ENCODE assay signal across 1 cellular context in the genomic region with DNA sequence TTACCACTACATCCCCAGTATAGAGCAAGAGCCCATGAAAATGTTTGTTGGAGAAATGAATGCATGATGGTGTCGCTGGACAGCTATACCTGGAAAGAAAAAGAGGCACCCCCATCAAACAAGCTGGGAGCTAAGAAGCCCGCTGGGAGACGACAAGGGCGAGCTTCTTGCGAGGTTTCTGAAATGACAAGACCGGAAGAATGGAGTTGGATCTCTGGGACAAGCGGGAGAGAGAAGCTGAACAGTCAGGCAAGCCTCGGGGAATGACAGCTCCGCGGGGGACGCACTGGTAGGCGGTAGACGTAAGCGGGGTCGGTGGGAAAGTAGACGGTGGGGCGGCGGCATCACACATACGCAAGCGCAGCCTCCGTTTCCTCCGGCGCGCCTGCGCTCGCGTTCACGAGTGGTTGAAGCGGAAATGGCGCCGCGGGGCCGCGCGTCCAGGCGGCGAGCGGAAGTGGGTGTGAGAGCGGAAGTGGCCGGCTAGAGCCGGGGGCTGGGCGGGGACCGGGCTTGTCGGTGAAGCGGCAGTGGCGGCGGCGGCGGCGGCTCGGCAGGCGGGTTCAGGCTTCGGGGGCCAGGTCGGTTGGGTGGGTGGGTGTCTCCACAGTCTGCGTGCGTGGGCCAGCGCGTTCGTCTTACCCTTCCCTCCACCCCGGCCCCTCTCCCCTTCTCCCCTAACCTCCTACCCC.
TF ChIP-seq lines count a peak whose summit lies in the region.

Gene ARPC2 (plus strand): TSS at position 516 of the 692 bp plus-strand sequence. CDS start 282 bp downstream, outside the sequence.

TF ChIP-seq in K562, 482 proteins besides CTCF, POLR2A, EP300 and RAD21 (continued from another document and continues in another):
- TF ChIP-seq, protein P1, sequence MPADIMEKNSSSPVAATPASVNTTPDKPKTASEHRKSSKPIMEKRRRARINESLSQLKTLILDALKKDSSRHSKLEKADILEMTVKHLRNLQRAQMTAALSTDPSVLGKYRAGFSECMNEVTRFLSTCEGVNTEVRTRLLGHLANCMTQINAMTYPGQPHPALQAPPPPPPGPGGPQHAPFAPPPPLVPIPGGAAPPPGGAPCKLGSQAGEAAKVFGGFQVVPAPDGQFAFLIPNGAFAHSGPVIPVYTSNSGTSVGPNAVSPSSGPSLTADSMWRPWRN (IDR thresholded peaks at IDR 0.05; ENCODE audit: low read depth) = no peak
- TF ChIP-seq EHMT2 (IDR thresholded peaks at IDR 0.05) = 0 out of 2 replicates have a peak, but pooled peaks have one; percentile 10
- TF ChIP-seq CUX1 (CRISPR knock-in tag; IDR thresholded peaks at IDR 0.05) = no peak
- TF ChIP-seq, protein P2, sequence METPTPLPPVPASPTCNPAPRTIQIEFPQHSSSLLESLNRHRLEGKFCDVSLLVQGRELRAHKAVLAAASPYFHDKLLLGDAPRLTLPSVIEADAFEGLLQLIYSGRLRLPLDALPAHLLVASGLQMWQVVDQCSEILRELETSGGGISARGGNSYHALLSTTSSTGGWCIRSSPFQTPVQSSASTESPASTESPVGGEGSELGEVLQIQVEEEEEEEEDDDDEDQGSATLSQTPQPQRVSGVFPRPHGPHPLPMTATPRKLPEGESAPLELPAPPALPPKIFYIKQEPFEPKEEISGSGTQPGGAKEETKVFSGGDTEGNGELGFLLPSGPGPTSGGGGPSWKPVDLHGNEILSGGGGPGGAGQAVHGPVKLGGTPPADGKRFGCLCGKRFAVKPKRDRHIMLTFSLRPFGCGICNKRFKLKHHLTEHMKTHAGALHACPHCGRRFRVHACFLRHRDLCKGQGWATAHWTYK (CRISPR knock-in tag; IDR thresholded peaks at IDR 0.05) = 0 out of 2 replicates have a peak, but pooled peaks have one; percentile 25
- peak; percentile 54 for TF ChIP-seq RBBP5 (IDR thresholded peaks at IDR 0.05; ENCODE audit: borderline replicate concordance, insufficient read depth, low read length, poor library complexity, severe bottlenecking)
- TF ChIP-seq CREB1 (IDR thresholded peaks at IDR 0.05) = peak; percentile 63; the same call in 1 of the 2 replicates
- no peak for TF ChIP-seq CREB1 (CRISPR knock-in tag; IDR thresholded peaks at IDR 0.05)
- TF ChIP-seq HDAC2 (IDR thresholded peaks at IDR 0.05) = peak; percentile 21; the same call in 1 of the 2 replicates
- TF ChIP-seq, protein P3, sequence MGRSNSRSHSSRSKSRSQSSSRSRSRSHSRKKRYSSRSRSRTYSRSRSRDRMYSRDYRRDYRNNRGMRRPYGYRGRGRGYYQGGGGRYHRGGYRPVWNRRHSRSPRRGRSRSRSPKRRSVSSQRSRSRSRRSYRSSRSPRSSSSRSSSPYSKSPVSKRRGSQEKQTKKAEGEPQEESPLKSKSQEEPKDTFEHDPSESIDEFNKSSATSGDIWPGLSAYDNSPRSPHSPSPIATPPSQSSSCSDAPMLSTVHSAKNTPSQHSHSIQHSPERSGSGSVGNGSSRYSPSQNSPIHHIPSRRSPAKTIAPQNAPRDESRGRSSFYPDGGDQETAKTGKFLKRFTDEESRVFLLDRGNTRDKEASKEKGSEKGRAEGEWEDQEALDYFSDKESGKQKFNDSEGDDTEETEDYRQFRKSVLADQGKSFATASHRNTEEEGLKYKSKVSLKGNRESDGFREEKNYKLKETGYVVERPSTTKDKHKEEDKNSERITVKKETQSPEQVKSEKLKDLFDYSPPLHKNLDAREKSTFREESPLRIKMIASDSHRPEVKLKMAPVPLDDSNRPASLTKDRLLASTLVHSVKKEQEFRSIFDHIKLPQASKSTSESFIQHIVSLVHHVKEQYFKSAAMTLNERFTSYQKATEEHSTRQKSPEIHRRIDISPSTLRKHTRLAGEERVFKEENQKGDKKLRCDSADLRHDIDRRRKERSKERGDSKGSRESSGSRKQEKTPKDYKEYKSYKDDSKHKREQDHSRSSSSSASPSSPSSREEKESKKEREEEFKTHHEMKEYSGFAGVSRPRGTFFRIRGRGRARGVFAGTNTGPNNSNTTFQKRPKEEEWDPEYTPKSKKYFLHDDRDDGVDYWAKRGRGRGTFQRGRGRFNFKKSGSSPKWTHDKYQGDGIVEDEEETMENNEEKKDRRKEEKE (IDR thresholded peaks at IDR 0.05; ENCODE audit: borderline replicate concordance in 1 of 2, control insufficient read depth in 1 of 2, low read depth in 2 of 2, low read length in 1 of 2) = no peak
- no peak for TF ChIP-seq HNRNPUL1 (IDR thresholded peaks at IDR 0.05; ENCODE audit: low read length)
- TF ChIP-seq, protein P4, sequence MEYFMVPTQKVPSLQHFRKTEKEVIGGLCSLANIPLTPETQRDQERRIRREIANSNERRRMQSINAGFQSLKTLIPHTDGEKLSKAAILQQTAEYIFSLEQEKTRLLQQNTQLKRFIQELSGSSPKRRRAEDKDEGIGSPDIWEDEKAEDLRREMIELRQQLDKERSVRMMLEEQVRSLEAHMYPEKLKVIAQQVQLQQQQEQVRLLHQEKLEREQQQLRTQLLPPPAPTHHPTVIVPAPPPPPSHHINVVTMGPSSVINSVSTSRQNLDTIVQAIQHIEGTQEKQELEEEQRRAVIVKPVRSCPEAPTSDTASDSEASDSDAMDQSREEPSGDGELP (CRISPR knock-in tag; IDR thresholded peaks at IDR 0.05; ENCODE audit: borderline replicate concordance) = peak; percentile 48; the same call in 1 of the 2 replicates
- TF ChIP-seq TAF1 (IDR thresholded peaks at IDR 0.05; ENCODE audit: control insufficient read depth, extremely low read depth, insufficient read depth, low read length, severe bottlenecking) = peak; percentile 81
- TF ChIP-seq PCBP1 (IDR thresholded peaks at IDR 0.05; ENCODE audit: low read depth, low read length, poor library complexity, severe bottlenecking) = peak; percentile 69
- TF ChIP-seq ETV1 (tag; conservative IDR thresholded peaks at IDR 0.05; ENCODE audit: low read depth) = peak; percentile 76
- peak in 1 of 2 experiments; percentile 56; a peak in 1 of 4 replicates for TF ChIP-seq SIN3A (IDR thresholded peaks at IDR 0.05; ENCODE audit: borderline replicate concordance in 2 of 2, control insufficient read depth in 1 of 2, low read depth in 2 of 2, low read length in 2 of 2)
- TF ChIP-seq, protein P5, sequence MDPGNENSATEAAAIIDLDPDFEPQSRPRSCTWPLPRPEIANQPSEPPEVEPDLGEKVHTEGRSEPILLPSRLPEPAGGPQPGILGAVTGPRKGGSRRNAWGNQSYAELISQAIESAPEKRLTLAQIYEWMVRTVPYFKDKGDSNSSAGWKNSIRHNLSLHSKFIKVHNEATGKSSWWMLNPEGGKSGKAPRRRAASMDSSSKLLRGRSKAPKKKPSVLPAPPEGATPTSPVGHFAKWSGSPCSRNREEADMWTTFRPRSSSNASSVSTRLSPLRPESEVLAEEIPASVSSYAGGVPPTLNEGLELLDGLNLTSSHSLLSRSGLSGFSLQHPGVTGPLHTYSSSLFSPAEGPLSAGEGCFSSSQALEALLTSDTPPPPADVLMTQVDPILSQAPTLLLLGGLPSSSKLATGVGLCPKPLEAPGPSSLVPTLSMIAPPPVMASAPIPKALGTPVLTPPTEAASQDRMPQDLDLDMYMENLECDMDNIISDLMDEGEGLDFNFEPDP (CRISPR knock-in tag; IDR thresholded peaks at IDR 0.05) = no peak
- TF ChIP-seq TAL1 (IDR thresholded peaks at IDR 0.05) = no peak
- TF ChIP-seq, protein P6, sequence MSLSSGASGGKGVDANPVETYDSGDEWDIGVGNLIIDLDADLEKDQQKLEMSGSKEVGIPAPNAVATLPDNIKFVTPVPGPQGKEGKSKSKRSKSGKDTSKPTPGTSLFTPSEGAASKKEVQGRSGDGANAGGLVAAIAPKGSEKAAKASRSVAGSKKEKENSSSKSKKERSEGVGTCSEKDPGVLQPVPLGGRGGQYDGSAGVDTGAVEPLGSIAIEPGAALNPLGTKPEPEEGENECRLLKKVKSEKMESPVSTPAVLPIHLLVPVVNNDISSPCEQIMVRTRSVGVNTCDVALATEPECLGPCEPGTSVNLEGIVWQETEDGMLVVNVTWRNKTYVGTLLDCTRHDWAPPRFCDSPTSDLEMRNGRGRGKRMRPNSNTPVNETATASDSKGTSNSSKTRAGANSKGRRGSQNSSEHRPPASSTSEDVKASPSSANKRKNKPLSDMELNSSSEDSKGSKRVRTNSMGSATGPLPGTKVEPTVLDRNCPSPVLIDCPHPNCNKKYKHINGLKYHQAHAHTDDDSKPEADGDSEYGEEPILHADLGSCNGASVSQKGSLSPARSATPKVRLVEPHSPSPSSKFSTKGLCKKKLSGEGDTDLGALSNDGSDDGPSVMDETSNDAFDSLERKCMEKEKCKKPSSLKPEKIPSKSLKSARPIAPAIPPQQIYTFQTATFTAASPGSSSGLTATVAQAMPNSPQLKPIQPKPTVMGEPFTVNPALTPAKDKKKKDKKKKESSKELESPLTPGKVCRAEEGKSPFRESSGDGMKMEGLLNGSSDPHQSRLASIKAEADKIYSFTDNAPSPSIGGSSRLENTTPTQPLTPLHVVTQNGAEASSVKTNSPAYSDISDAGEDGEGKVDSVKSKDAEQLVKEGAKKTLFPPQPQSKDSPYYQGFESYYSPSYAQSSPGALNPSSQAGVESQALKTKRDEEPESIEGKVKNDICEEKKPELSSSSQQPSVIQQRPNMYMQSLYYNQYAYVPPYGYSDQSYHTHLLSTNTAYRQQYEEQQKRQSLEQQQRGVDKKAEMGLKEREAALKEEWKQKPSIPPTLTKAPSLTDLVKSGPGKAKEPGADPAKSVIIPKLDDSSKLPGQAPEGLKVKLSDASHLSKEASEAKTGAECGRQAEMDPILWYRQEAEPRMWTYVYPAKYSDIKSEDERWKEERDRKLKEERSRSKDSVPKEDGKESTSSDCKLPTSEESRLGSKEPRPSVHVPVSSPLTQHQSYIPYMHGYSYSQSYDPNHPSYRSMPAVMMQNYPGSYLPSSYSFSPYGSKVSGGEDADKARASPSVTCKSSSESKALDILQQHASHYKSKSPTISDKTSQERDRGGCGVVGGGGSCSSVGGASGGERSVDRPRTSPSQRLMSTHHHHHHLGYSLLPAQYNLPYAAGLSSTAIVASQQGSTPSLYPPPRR (CRISPR knock-in tag; IDR thresholded peaks at IDR 0.05; ENCODE audit: borderline replicate concordance) = no peak
- peak; percentile 66 for TF ChIP-seq PHF20 (IDR thresholded peaks at IDR 0.05; ENCODE audit: partially characterized antibody)
- TF ChIP-seq SAFB (IDR thresholded peaks at IDR 0.05; ENCODE audit: borderline replicate concordance, low read depth, low read length) = peak; percentile 98
- peak; percentile 55 for TF ChIP-seq CXXC5 (CRISPR knock-in tag; IDR thresholded peaks at IDR 0.05)
- TF ChIP-seq ZNF41 (CRISPR knock-in tag; conservative IDR thresholded peaks at IDR 0.05) = no peak
- TF ChIP-seq, protein P7, sequence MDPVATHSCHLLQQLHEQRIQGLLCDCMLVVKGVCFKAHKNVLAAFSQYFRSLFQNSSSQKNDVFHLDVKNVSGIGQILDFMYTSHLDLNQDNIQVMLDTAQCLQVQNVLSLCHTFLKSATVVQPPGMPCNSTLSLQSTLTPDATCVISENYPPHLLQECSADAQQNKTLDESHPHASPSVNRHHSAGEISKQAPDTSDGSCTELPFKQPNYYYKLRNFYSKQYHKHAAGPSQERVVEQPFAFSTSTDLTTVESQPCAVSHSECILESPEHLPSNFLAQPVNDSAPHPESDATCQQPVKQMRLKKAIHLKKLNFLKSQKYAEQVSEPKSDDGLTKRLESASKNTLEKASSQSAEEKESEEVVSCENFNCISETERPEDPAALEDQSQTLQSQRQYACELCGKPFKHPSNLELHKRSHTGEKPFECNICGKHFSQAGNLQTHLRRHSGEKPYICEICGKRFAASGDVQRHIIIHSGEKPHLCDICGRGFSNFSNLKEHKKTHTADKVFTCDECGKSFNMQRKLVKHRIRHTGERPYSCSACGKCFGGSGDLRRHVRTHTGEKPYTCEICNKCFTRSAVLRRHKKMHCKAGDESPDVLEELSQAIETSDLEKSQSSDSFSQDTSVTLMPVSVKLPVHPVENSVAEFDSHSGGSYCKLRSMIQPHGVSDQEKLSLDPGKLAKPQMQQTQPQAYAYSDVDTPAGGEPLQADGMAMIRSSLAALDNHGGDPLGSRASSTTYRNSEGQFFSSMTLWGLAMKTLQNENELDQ (CRISPR knock-in tag; IDR thresholded peaks at IDR 0.05; ENCODE audit: borderline replicate concordance) = no peak
- TF ChIP-seq ZNF512 (tag; IDR thresholded peaks at IDR 0.05) = no peak
- no peak for TF ChIP-seq FOXJ2 (tag; IDR thresholded peaks at IDR 0.05)
- no peak for TF ChIP-seq NELFE (IDR thresholded peaks at IDR 0.05; ENCODE audit: insufficient read depth, insufficient read length)
- no peak for TF ChIP-seq CCAR2 (IDR thresholded peaks at IDR 0.05; ENCODE audit: low read depth, low read length)
